Comparison of ENCODE assay signal across 17 cellular contexts in the genomic region with DNA sequence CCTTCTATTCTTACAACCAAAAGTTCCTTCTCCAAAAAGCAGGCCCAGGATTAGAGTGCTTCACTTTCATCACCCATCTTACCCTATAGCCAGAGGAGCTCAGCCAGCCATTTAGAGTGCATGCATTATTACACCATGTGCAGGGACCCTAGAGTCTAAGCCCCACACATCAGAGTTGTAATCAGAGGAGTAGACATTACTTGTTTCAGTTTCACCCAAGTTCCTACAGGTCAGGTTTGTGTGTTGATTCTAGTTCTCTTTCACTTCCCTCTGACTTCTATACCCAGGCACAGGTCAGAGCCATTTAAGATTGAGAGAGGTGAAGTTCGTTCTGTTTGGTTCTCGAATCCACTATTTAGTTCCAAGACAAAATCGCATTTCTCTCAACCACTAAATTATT. TPM values are rescaled to one million over a fixed set of nuclear protein-coding genes. Genes with fewer than 3 reads are reported as not detected.
DNase-seq lines count a peak whose midpoint lies in the region; ATAC-seq and TF ChIP-seq lines count a peak whose summit lies in the region.
"Had no signal": no experiment of that assay in that cellular context is flagged by ENCODE, and none has a peak within 500 bp of the region (broad histone marks: within the 10 kb centered on the region; RNA-seq: fewer than 3 reads in every experiment).

No MANE protein-coding gene starts in this region.

- no peaks in the 10 kb centered on the region for H3K36me3 ChIP-seq in right atrium auricular region
- H3K36me3 ChIP-seq: BE2C had no signal

- H3K4me3 ChIP-seq in right atrium auricular region: no peak overlapping the region

- no peaks in the 10 kb centered on the region for H3K4me1 ChIP-seq in right atrium auricular region
- H3K4me1 ChIP-seq: BE2C had no signal

- no peaks in the 10 kb centered on the region for H3K27me3 ChIP-seq in right atrium auricular region
- H3K27me3 ChIP-seq: BE2C had no signal

- no peak for TF ChIP-seq CTCF in right atrium auricular region (IDR thresholded peaks at IDR 0.05)

- ATAC-seq in GM18511 (IDR thresholded peaks at IDR 0.05; ENCODE audit: unreplicated experiment): peak; percentile 83
- ATAC-seq in GM21390 (IDR thresholded peaks at IDR 0.05; ENCODE audit: unreplicated experiment): peak; percentile 83
- peak; percentile 87 for ATAC-seq in HG03159 (IDR thresholded peaks at IDR 0.05; ENCODE audit: unreplicated experiment)

- no peaks in the 10 kb centered on the region for H3K9me3 ChIP-seq in right atrium auricular region
- H3K9me3 ChIP-seq: BE2C had no signal

- H3K27ac ChIP-seq in right atrium auricular region: no peak overlapping the region

- DNase-seq in RPMI8226 (peak; percentile 47), GOT3 (lab: John Stamatoyannopoulos, UW) (no peak), NCI-H1417 (lab: John Stamatoyannopoulos, UW) (no peak), right atrium auricular region (ENCODE audit: low spot score) (no peak)
- DNase-seq in stimulated activated CD4-positive, alpha-beta T cell treated with anti-CD3 and anti-CD28 coated beads, Interleukin-4, amount 100 ng/mL, for 24 hours: no peak
- DNase-seq: activated CD4-positive, alpha-beta T cell treated with anti-CD3 and anti-CD28 coated beads for 1 hour; activated naive CD8-positive, alpha-beta T cell treated with anti-CD3 and anti-CD28 coated beads, Interleukin-2, amount 10 ng/mL, durations not matched to agents 7 days and 5 days; BE2C; caudate nucleus; DMS53; foreskin fibroblast; NCI-H1417 treated with DMSO at 0.1 percent for 48 hours; NCI-H446 treated with DMSO at 0.1 percent for 48 hours; nephron progenitor cell had no signal

RNA-seq across cellular contexts. Expression of a gene that starts 16.3 kb away (rescaled TPM):
- total RNA-seq in right atrium auricular region: 1 to 10 TPM; 1.7 to 3.7 TPM

RNA-seq across cellular contexts. Expression of a gene that starts 38.2 kb away (rescaled TPM):
- total RNA-seq in right atrium auricular region: 10 to 100 TPM; 46.3 to 57.8 TPM
